In genomic region chr13:29934531-29935308, GRCh38 we compare ENCODE assay signal across 12 cellular contexts.
DNase-seq lines count a peak whose midpoint lies in the region; ATAC-seq and TF ChIP-seq lines count a peak whose summit lies in the region.
"Had no signal": no experiment of that assay in that cellular context is flagged by ENCODE, and none has a peak within 500 bp of the region (broad histone marks: within the 10 kb centered on the region; RNA-seq: fewer than 3 reads in every experiment).

No MANE protein-coding gene starts in this region.

- intact Hi-C loops in activated CD4-positive, alpha-beta T cell treated with anti-CD3 and anti-CD28 coated beads for 36 hours (cut with DNase I, micrococcal nuclease) = loop anchor here (1.0 to 10.0 kb wide), 11 partner anchors 10 to 340 kb away; partner anchors contain the start of genes SLC7A1 (in 2 of the 2) and UBL3 (in 2 of the 2)
- intact Hi-C loops in psoas muscle (cut with DNase I) = no loop called here

- peak; percentile 66 for DNase-seq in activated CD4-positive, alpha-beta T cell treated with anti-CD3 and anti-CD28 coated beads for 36 hours
- DNase-seq in activated CD4-positive, alpha-beta T cell treated with anti-CD3 and anti-CD28 coated beads for 1 hour = no peak
- DNase-seq in activated T-cell treated with anti-CD3 and anti-CD28 coated beads, Interleukin-2, amount 50 U/mL, for 72 hours = peak; percentile 40 to 61
- no peak for DNase-seq in naive thymus-derived CD8-positive, alpha-beta T cell
- DNase-seq in HEK293T (ENCODE audit: extremely low spot score) = no peak
- no peak for DNase-seq in psoas muscle
- no peak for DNase-seq in SW480 (ENCODE audit: low spot score)
- DNase-seq: KBM-7, SJCRH30 had no signal

- H3K4me1 Mint-ChIP-seq in activated CD4-positive, alpha-beta T cell treated with anti-CD3 and anti-CD28 coated beads for 36 hours = peaks cover 54% of the 10 kb centered on the region
- H3K4me1 Mint-ChIP-seq in activated T-cell treated with anti-CD3 and anti-CD28 coated beads, Interleukin-2, amount 50 U/mL, for 72 hours (ENCODE audit: low read depth) = peaks cover 42% of the 10 kb centered on the region
- H3K4me1 Mint-ChIP-seq in naive thymus-derived CD8-positive, alpha-beta T cell = peaks cover 30 to 51% (median 44%) of the 10 kb centered on the region in 4 donors
- H3K4me1 Mint-ChIP-seq: nephron had no signal

- POLR2A ChIA-PET in activated CD4-positive, alpha-beta T cell treated with anti-CD3 and anti-CD28 coated beads for 36 hours (lab: Charles Lee) = interaction anchor here (1.2 to 1.9 kb wide), 5 partner anchors 19 to 181 kb away, joined by 3 to 7 read pairs (median 6); partner anchors contain the start of gene UBL3
- POLR2A ChIA-PET in naive thymus-derived CD8-positive, alpha-beta T cell (lab: Charles Lee) = interaction anchor here (0.5 to 6.6 kb wide), 8 partner anchors 10 to 211 kb away, joined by 3 to 69 read pairs (median 8); partner anchors contain the start of gene UBL3
- POLR2A ChIA-PET in HEK293T (lab: Yijun Ruan, JAX) = no interaction called here

- H3K9me3 ChIP-seq in psoas muscle = no peaks in the 10 kb centered on the region
- H3K9me3 ChIP-seq: SJCRH30, spleen had no signal

- no peak overlapping the region for H3K4me3 Mint-ChIP-seq in activated CD4-positive, alpha-beta T cell treated with anti-CD3 and anti-CD28 coated beads for 36 hours
- H3K4me3 Mint-ChIP-seq in activated T-cell treated with anti-CD3 and anti-CD28 coated beads, Interleukin-2, amount 50 U/mL, for 72 hours = peak overlapping the region; percentile 89 to 92
- peak overlapping the region in 9 of 10 donors; percentile 79 to 96 (median 89) for H3K4me3 Mint-ChIP-seq in naive thymus-derived CD8-positive, alpha-beta T cell
- H3K4me3 Mint-ChIP-seq: nephron had no signal

- H3K36me3 Mint-ChIP-seq in activated CD4-positive, alpha-beta T cell treated with anti-CD3 and anti-CD28 coated beads for 36 hours (ENCODE audit: low read depth) = no peaks in the 10 kb centered on the region
- H3K36me3 Mint-ChIP-seq in activated T-cell treated with anti-CD3 and anti-CD28 coated beads, Interleukin-2, amount 50 U/mL, for 72 hours (ENCODE audit: insufficient read depth in 2 of 2) = no peaks in the 10 kb centered on the region
- no peaks in the 10 kb centered on the region for H3K36me3 Mint-ChIP-seq in naive thymus-derived CD8-positive, alpha-beta T cell

- H3K27ac Mint-ChIP-seq in activated CD4-positive, alpha-beta T cell treated with anti-CD3 and anti-CD28 coated beads for 36 hours = peak overlapping the region; percentile 62
- no peak overlapping the region for H3K27ac Mint-ChIP-seq in activated T-cell treated with anti-CD3 and anti-CD28 coated beads, Interleukin-2, amount 50 U/mL, for 72 hours
- H3K27ac Mint-ChIP-seq in naive thymus-derived CD8-positive, alpha-beta T cell = peak overlapping the region; percentile 69 to 96 (median 90)
- H3K27ac Mint-ChIP-seq: nephron had no signal

- peak; percentile 27 for ATAC-seq in activated CD4-positive, alpha-beta T cell treated with anti-CD3 and anti-CD28 coated beads for 36 hours
- peak; percentile 3 for ATAC-seq in GM21390 (IDR thresholded peaks at IDR 0.05; ENCODE audit: unreplicated experiment)
- peak; percentile 36 to 48 for ATAC-seq in activated T-cell treated with anti-CD3 and anti-CD28 coated beads, Interleukin-2, amount 50 U/mL, for 72 hours (replicated peaks in 1 of 2)
- ATAC-seq in naive thymus-derived CD8-positive, alpha-beta T cell = no peak
- ATAC-seq in psoas muscle = no peak

- H3K27me3 ChIP-seq in psoas muscle (ENCODE audit: insufficient read depth in 3 of 3, low read length in 2 of 3) = peaks cover 0 to 5% (median 0%) of the 10 kb centered on the region in 3 donors

- CTCF ChIA-PET in activated CD4-positive, alpha-beta T cell treated with anti-CD3 and anti-CD28 coated beads for 36 hours (lab: Charles Lee) = interaction anchor here (0.7 to 6.1 kb wide), 12 partner anchors 7 to 1814 kb away, joined by 3 to 63 read pairs (median 4); no protein-coding TSS in a partner anchor
- CTCF ChIA-PET in HEK293T (lab: Yijun Ruan, JAX) = interaction anchor here (0.6 to 1.8 kb wide), 3 partner anchors 9 to 11 kb away, joined by 3 to 8 read pairs (median 4); no protein-coding TSS in a partner anchor

- H3K9me3 Mint-ChIP-seq in activated CD4-positive, alpha-beta T cell treated with anti-CD3 and anti-CD28 coated beads for 36 hours (ENCODE audit: low read depth) = no peaks in the 10 kb centered on the region
- H3K9me3 Mint-ChIP-seq in activated T-cell treated with anti-CD3 and anti-CD28 coated beads, Interleukin-2, amount 50 U/mL, for 72 hours = no peaks in the 10 kb centered on the region
- H3K9me3 Mint-ChIP-seq in naive thymus-derived CD8-positive, alpha-beta T cell = no peaks in the 10 kb centered on the region

- no peak overlapping the region for H3K27ac ChIP-seq in psoas muscle
- H3K27ac ChIP-seq: SJCRH30 had no signal

- no peak for TF ChIP-seq CTCF in psoas muscle (IDR thresholded peaks at IDR 0.05)

- 36 to 49% (median 41%) methylated on average over 7 of the region's 7 CpGs for WGBS in psoas muscle, 3 donors

- no peaks in the 10 kb centered on the region for H3K4me1 ChIP-seq in psoas muscle
- H3K4me1 ChIP-seq: SJCRH30 had no signal

- H3K27me3 Mint-ChIP-seq in activated CD4-positive, alpha-beta T cell treated with anti-CD3 and anti-CD28 coated beads for 36 hours = no peaks in the 10 kb centered on the region
- H3K27me3 Mint-ChIP-seq in activated T-cell treated with anti-CD3 and anti-CD28 coated beads, Interleukin-2, amount 50 U/mL, for 72 hours (ENCODE audit: low read depth) = no peaks in the 10 kb centered on the region
- peaks cover 0 to 2% (median 0%) of the 10 kb centered on the region in 5 donors for H3K27me3 Mint-ChIP-seq in naive thymus-derived CD8-positive, alpha-beta T cell

- H3K36me3 ChIP-seq in psoas muscle (ENCODE audit: insufficient read depth in 1 of 2, low read depth in 1 of 2) = no peaks in the 10 kb centered on the region
- H3K36me3 ChIP-seq: SJCRH30, spleen had no signal

- no peak overlapping the region for H3K4me3 ChIP-seq in psoas muscle
- H3K4me3 ChIP-seq: SJCRH30 had no signal

TF ChIP-seq in HEK293T, 16 proteins besides CTCF, POLR2A, EP300 and RAD21:
- TF ChIP-seq NFRKB (IDR thresholded peaks at IDR 0.05) (no peak), SUZ12 (IDR thresholded peaks at IDR 0.05) (no peak)

Comparison
In these comparisons a context has a peak if more than half of its experiments do, and no peak if none do; other contexts are left out.
1. DNase-seq: peak in activated CD4-positive, alpha-beta T cell treated with anti-CD3 and anti-CD28 coated beads for 36 hours (single experiment) and activated T-cell treated with anti-CD3 and anti-CD28 coated beads, Interleukin-2, amount 50 U/mL, for 72 hours (2 of 2); none in activated CD4-positive, alpha-beta T cell treated with anti-CD3 and anti-CD28 coated beads for 1 hour (single experiment), naive thymus-derived CD8-positive, alpha-beta T cell (0 of 10), HEK293T (single experiment), psoas muscle (0 of 2) and SW480 (single experiment).
2. ATAC-seq: peak in activated CD4-positive, alpha-beta T cell treated with anti-CD3 and anti-CD28 coated beads for 36 hours (single experiment), GM21390 (single experiment) and activated T-cell treated with anti-CD3 and anti-CD28 coated beads, Interleukin-2, amount 50 U/mL, for 72 hours (2 of 2); none in naive thymus-derived CD8-positive, alpha-beta T cell (0 of 2) and psoas muscle (0 of 4).
3. intact Hi-C loops: an anchor here in activated CD4-positive, alpha-beta T cell treated with anti-CD3 and anti-CD28 coated beads for 36 hours (1.0 to 10.0 kb wide); none called in psoas muscle.